Comparison of ENCODE assay signal across 8 cellular contexts in the genomic region with DNA sequence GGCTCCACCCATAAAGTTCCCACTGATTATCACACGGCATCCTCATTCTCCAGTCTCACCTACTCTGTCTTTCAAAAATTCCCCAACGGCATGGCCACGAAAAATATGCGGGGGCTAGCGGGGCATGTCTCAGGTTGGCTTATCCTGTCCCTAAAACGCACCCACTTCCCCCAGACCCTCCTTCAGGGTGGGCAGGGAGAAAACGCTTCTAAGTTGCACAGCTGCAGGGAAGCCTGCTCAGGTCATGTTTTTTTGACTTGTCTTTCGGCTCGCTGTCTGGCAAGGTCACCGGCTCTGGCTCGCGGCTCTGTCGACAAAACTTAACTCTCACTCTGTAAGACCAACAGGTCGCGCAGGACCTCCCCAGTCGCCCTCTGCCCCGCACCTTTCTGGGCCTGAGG. TPM values are rescaled to one million over a fixed set of nuclear protein-coding genes. Genes with fewer than 3 reads are reported as not detected.
DNase-seq lines count a peak whose midpoint lies in the region; ATAC-seq and TF ChIP-seq lines count a peak whose summit lies in the region.

No MANE protein-coding gene starts in this region.

- no peak for DNase-seq in activated T-cell treated with anti-CD3 and anti-CD28 coated beads, Interleukin-2, amount 50 U/mL, for 4 hours
- DNase-seq in activated T-cell treated with anti-CD3 and anti-CD28 coated beads, Interleukin-2, amount 50 U/mL, for 1 hour = no peak
- DNase-seq in activated naive CD8-positive, alpha-beta T cell treated with anti-CD3 and anti-CD28 coated beads, Interleukin-2, amount 50 U/mL, for 24 hours = no peak
- DNase-seq in lower leg skin (ENCODE audit: low spot score in 2 of 2) (no peak), uterus (no peak), NCI-H446 (lab: John Stamatoyannopoulos, UW) (no peak), NCI-H187 (lab: John Stamatoyannopoulos, UW) (no peak)

- TF ChIP-seq POLR2A in lower leg skin (IDR thresholded peaks at IDR 0.05) (no peak), uterus (IDR thresholded peaks at IDR 0.05) (no peak)

- peak; percentile 7 to 8 for ATAC-seq in activated T-cell treated with anti-CD3 and anti-CD28 coated beads, Interleukin-2, amount 50 U/mL, for 4 hours
- peak; percentile 0 for ATAC-seq in HG03342 (IDR thresholded peaks at IDR 0.05; ENCODE audit: unreplicated experiment)
- no peak for ATAC-seq in activated naive CD8-positive, alpha-beta T cell treated with anti-CD3 and anti-CD28 coated beads, Interleukin-2, amount 50 U/mL, for 24 hours

- peaks cover 0 to 8% of the 10 kb centered on the region in 2 donors for H3K4me1 ChIP-seq in uterus

- 4 to 5% methylated on average over 13 to 17 of the region's 17 CpGs for WGBS in lower leg skin, 2 donors

- peak overlapping the region; percentile 98 for H3K4me3 Mint-ChIP-seq in activated T-cell treated with anti-CD3 and anti-CD28 coated beads, Interleukin-2, amount 50 U/mL, for 4 hours
- peak overlapping the region; percentile 92 for H3K4me3 Mint-ChIP-seq in activated naive CD8-positive, alpha-beta T cell treated with anti-CD3 and anti-CD28 coated beads, Interleukin-2, amount 50 U/mL, for 24 hours

- H3K36me3 ChIP-seq in uterus = no peaks in the 10 kb centered on the region

- intact Hi-C loops in lower leg skin (cut with DNase I; ENCODE audit: low total_unique reads) = loop anchor here (5.0 kb wide), 1 partner anchor 210 kb away; no protein-coding TSS in a partner anchor
- intact Hi-C loops in uterus (cut with DNase I; ENCODE audit: low total_unique reads) = no loop called here

- no peaks in the 10 kb centered on the region for H3K27me3 Mint-ChIP-seq in activated T-cell treated with anti-CD3 and anti-CD28 coated beads, Interleukin-2, amount 50 U/mL, for 4 hours (ENCODE audit: low read depth)
- peaks cover 2% of the 10 kb centered on the region for H3K27me3 Mint-ChIP-seq in activated naive CD8-positive, alpha-beta T cell treated with anti-CD3 and anti-CD28 coated beads, Interleukin-2, amount 50 U/mL, for 24 hours

- H3K36me3 Mint-ChIP-seq in activated T-cell treated with anti-CD3 and anti-CD28 coated beads, Interleukin-2, amount 50 U/mL, for 4 hours (ENCODE audit: insufficient read depth) = peaks cover 42% of the 10 kb centered on the region
- peaks cover 56% of the 10 kb centered on the region for H3K36me3 Mint-ChIP-seq in activated naive CD8-positive, alpha-beta T cell treated with anti-CD3 and anti-CD28 coated beads, Interleukin-2, amount 50 U/mL, for 24 hours (ENCODE audit: low read depth)

- TF ChIP-seq CTCF in lower leg skin (IDR thresholded peaks at IDR 0.05) (no peak), uterus (IDR thresholded peaks at IDR 0.05) (no peak)

- no peaks in the 10 kb centered on the region for H3K27me3 ChIP-seq in uterus

- no peaks in the 10 kb centered on the region for H3K9me3 ChIP-seq in uterus

- peaks cover 40% of the 10 kb centered on the region for H3K4me1 Mint-ChIP-seq in activated T-cell treated with anti-CD3 and anti-CD28 coated beads, Interleukin-2, amount 50 U/mL, for 4 hours (ENCODE audit: low read depth)
- peaks cover 58% of the 10 kb centered on the region for H3K4me1 Mint-ChIP-seq in activated naive CD8-positive, alpha-beta T cell treated with anti-CD3 and anti-CD28 coated beads, Interleukin-2, amount 50 U/mL, for 24 hours

- no peaks in the 10 kb centered on the region for H3K9me3 Mint-ChIP-seq in activated T-cell treated with anti-CD3 and anti-CD28 coated beads, Interleukin-2, amount 50 U/mL, for 4 hours
- H3K9me3 Mint-ChIP-seq in activated naive CD8-positive, alpha-beta T cell treated with anti-CD3 and anti-CD28 coated beads, Interleukin-2, amount 50 U/mL, for 24 hours = no peaks in the 10 kb centered on the region

- H3K27ac ChIP-seq in uterus = peak overlapping the region; percentile 82 to 84

- peak overlapping the region; percentile 93 for H3K27ac Mint-ChIP-seq in activated naive CD8-positive, alpha-beta T cell treated with anti-CD3 and anti-CD28 coated beads, Interleukin-2, amount 50 U/mL, for 24 hours

- H3K4me3 ChIP-seq in lower leg skin (ENCODE audit: low read depth, poor library complexity, severe bottlenecking) (peak overlapping the region; percentile 72), uterus (peak overlapping the region; percentile 52 to 69)

RNA-seq across cellular contexts. Expression of gene CDK6, which starts 3.8 kb away (rescaled TPM):
- total RNA-seq in activated T-cell treated with anti-CD3 and anti-CD28 coated beads, Interleukin-2, amount 50 U/mL, for 4 hours = 100 to 1,000 TPM; 310 to 350 (median 347) TPM
- total RNA-seq in lower leg skin = 10 to 100 TPM; 43.6 to 85.1 (median 63.3) TPM
- total RNA-seq in uterus = 100 to 1,000 TPM in 1 of 4 donors, 10 to 100 TPM in 2, 1 to 10 TPM in 1; 5.9 to 117 (median 15.2) TPM
